ENCODE assay signal across 8 cellular contexts in genomic region chr2:95345415-95346235, GRCh38. TPM values are rescaled to one million over a fixed set of nuclear protein-coding genes. Genes with fewer than 3 reads are reported as not detected.
DNase-seq lines count a peak whose midpoint lies in the region; ATAC-seq and TF ChIP-seq lines count a peak whose summit lies in the region.

No MANE protein-coding gene starts in this region.

- H3K9me3 Mint-ChIP-seq in activated naive CD8-positive, alpha-beta T cell treated with anti-CD3 and anti-CD28 coated beads, Interleukin-2, amount 10 ng/mL, durations not matched to agents 7 days and 5 days, result no peaks in the 10 kb centered on the region

- peaks cover 30% of the 10 kb centered on the region for H3K4me1 ChIP-seq in left ventricle myocardium inferior
- peaks cover 12 to 22% (median 15%) of the 10 kb centered on the region in 4 donors for H3K4me1 ChIP-seq in upper lobe of left lung

- peak overlapping the region; percentile 76 for H3K4me3 Mint-ChIP-seq in activated naive CD8-positive, alpha-beta T cell treated with anti-CD3 and anti-CD28 coated beads, Interleukin-2, amount 10 ng/mL, durations not matched to agents 7 days and 5 days

- H3K27me3 ChIP-seq in left ventricle myocardium inferior (ENCODE audit: low read depth) (peaks cover 49% of the 10 kb centered on the region), upper lobe of left lung (peaks cover 0 to 16% (median 8%) of the 10 kb centered on the region in 4 donors)

- intact Hi-C loops in left ventricle myocardium inferior (cut with micrococcal nuclease), result no loop called here

- H3K27ac ChIP-seq in left ventricle myocardium inferior (replicated peaks), result peak overlapping the region; percentile 83
- H3K27ac ChIP-seq in upper lobe of left lung, result peak overlapping the region in 2 of 4 donors; percentile 30 to 76

- peak overlapping the region; percentile 50 for H3K4me3 ChIP-seq in LNCaP clone FGC (ENCODE audit: low read depth, low read length)
- peak overlapping the region; percentile 81 for H3K4me3 ChIP-seq in left ventricle myocardium inferior
- peak overlapping the region; percentile 47 to 76 (median 67) for H3K4me3 ChIP-seq in upper lobe of left lung

- H3K27me3 Mint-ChIP-seq in activated naive CD8-positive, alpha-beta T cell treated with anti-CD3 and anti-CD28 coated beads, Interleukin-2, amount 10 ng/mL, durations not matched to agents 7 days and 5 days, result peaks cover 45% of the 10 kb centered on the region

- ATAC-seq in GM21737 (IDR thresholded peaks at IDR 0.05; ENCODE audit: unreplicated experiment), result peak; percentile 63
- peak; percentile 97 for ATAC-seq in SK-N-SH treated with all-trans-retinoic acid at 6 μM for 48 hours
- ATAC-seq in activated naive CD8-positive, alpha-beta T cell treated with anti-CD3 and anti-CD28 coated beads, Interleukin-2, amount 10 ng/mL, durations not matched to agents 7 days and 5 days (ENCODE audit: low read depth), result peak; percentile 83
- peak; percentile 85 to 95 for ATAC-seq in upper lobe of left lung (ENCODE audit: low FRiP score in 2 of 2)

- TF ChIP-seq EP300 in upper lobe of left lung (IDR thresholded peaks at IDR 0.05), result no peak

- 0 to 4% methylated on average over 2 to 37 of the region's 75 CpGs for WGBS in upper lobe of left lung, 2 donors

- no peaks in the 10 kb centered on the region for H3K36me3 Mint-ChIP-seq in activated naive CD8-positive, alpha-beta T cell treated with anti-CD3 and anti-CD28 coated beads, Interleukin-2, amount 10 ng/mL, durations not matched to agents 7 days and 5 days

- no peaks in the 10 kb centered on the region for H3K4me1 Mint-ChIP-seq in activated naive CD8-positive, alpha-beta T cell treated with anti-CD3 and anti-CD28 coated beads, Interleukin-2, amount 10 ng/mL, durations not matched to agents 7 days and 5 days

- H3K9me3 ChIP-seq in left ventricle myocardium inferior (replicated peaks) (no peaks in the 10 kb centered on the region), upper lobe of left lung (no peaks in the 10 kb centered on the region)

- TF ChIP-seq CTCF in LNCaP clone FGC (IDR thresholded peaks at IDR 0.05; ENCODE audit: control insufficient read depth, extremely low read depth, insufficient read depth) (peak; percentile 89), left ventricle myocardium inferior (IDR thresholded peaks at IDR 0.05; ENCODE audit: borderline replicate concordance) (peak; percentile 94), upper lobe of left lung (IDR thresholded peaks at IDR 0.05) (peak; percentile 79 to 90 (median 85))

- POLR2A ChIA-PET in activated naive CD8-positive, alpha-beta T cell treated with anti-CD3 and anti-CD28 coated beads, Interleukin-2, amount 10 ng/mL, durations not matched to agents 7 days and 5 days (lab: Charles Lee), result no interaction called here

- TF ChIP-seq POLR2A in upper lobe of left lung (IDR thresholded peaks at IDR 0.05), result no peak

- DNase-seq in DMS153 (lab: John Stamatoyannopoulos, UW) (peak; percentile 59), LNCaP clone FGC (ENCODE audit: low read depth) (peak; percentile 15), left ventricle myocardium inferior (peak; percentile 89), pons (ENCODE audit: low spot score) (peak; percentile 30), upper lobe of left lung (peak; percentile 79 to 97)
- DNase-seq in activated naive CD8-positive, alpha-beta T cell treated with anti-CD3 and anti-CD28 coated beads, Interleukin-2, amount 10 ng/mL, durations not matched to agents 7 days and 5 days, result peak; percentile 80

- no peak overlapping the region for H3K27ac Mint-ChIP-seq in activated naive CD8-positive, alpha-beta T cell treated with anti-CD3 and anti-CD28 coated beads, Interleukin-2, amount 10 ng/mL, durations not matched to agents 7 days and 5 days

- no peaks in the 10 kb centered on the region for H3K36me3 ChIP-seq in left ventricle myocardium inferior
- H3K36me3 ChIP-seq in upper lobe of left lung, result no peaks in the 10 kb centered on the region

TF ChIP-seq in SK-N-SH treated with all-trans-retinoic acid at 6 μM for 48 hours, 23 proteins besides CTCF, POLR2A, EP300 and RAD21:
- TF ChIP-seq ZFP3 (CRISPR knock-in tag; IDR thresholded peaks at IDR 0.05) (no peak), TSHZ2 (CRISPR knock-in tag; IDR thresholded peaks at IDR 0.05) (no peak), ZC3H10 (CRISPR knock-in tag; IDR thresholded peaks at IDR 0.05) (no peak), ISL1 (CRISPR knock-in tag; IDR thresholded peaks at IDR 0.05) (no peak), PPARA (CRISPR knock-in tag; IDR thresholded peaks at IDR 0.05; ENCODE audit: borderline replicate concordance) (no peak), POU6F1 (CRISPR knock-in tag; IDR thresholded peaks at IDR 0.05; ENCODE audit: borderline replicate concordance, low read depth) (no peak), ZNF565 (CRISPR knock-in tag; conservative IDR thresholded peaks at IDR 0.05; ENCODE audit: low read depth) (no peak), GLIS3 (CRISPR knock-in tag; IDR thresholded peaks at IDR 0.05) (no peak), ESRRG (CRISPR knock-in tag; IDR thresholded peaks at IDR 0.05) (no peak), OSR1 (CRISPR knock-in tag; IDR thresholded peaks at IDR 0.05) (no peak), SNAI2 (CRISPR knock-in tag; IDR thresholded peaks at IDR 0.05) (no peak), CSDC2 (CRISPR knock-in tag; IDR thresholded peaks at IDR 0.05) (no peak), ZNF70 (CRISPR knock-in tag; IDR thresholded peaks at IDR 0.05) (no peak), ZNF8 (CRISPR knock-in tag; IDR thresholded peaks at IDR 0.05) (no peak), TOX (CRISPR knock-in tag; IDR thresholded peaks at IDR 0.05; ENCODE audit: borderline replicate concordance) (no peak), CSRNP3 (CRISPR knock-in tag; IDR thresholded peaks at IDR 0.05) (no peak), RARB (CRISPR knock-in tag; IDR thresholded peaks at IDR 0.05) (no peak), ARNTL (CRISPR knock-in tag; IDR thresholded peaks at IDR 0.05; ENCODE audit: borderline replicate concordance, low read depth) (no peak)
TF ChIP-seq in SK-N-SH treated with all-trans-retinoic acid at 6 μM for 48 hours: peak in this region for 0.

RNA-seq across cellular contexts. Expression of gene KCNIP3, which starts 48.5 kb away (rescaled TPM):
- total RNA-seq in activated naive CD8-positive, alpha-beta T cell treated with anti-CD3 and anti-CD28 coated beads, Interleukin-2, amount 10 ng/mL, durations not matched to agents 7 days and 5 days, result not detected
- total RNA-seq in left ventricle myocardium inferior, result 4.6 TPM
- total RNA-seq in upper lobe of left lung, result 1 to 10 TPM; 1.0 to 5.9 (median 2.5) TPM

RNA-seq across cellular contexts. Expression of gene FAHD2A, which starts 56.9 kb away (rescaled TPM):
- 10 to 100 TPM; 34.8 to 38.2 TPM for total RNA-seq in activated naive CD8-positive, alpha-beta T cell treated with anti-CD3 and anti-CD28 coated beads, Interleukin-2, amount 10 ng/mL, durations not matched to agents 7 days and 5 days
- total RNA-seq in left ventricle myocardium inferior, result 32.4 TPM
- total RNA-seq in upper lobe of left lung, result 10 to 100 TPM; 18.9 to 23.3 (median 22.2) TPM

Comparison
In these comparisons a context has a peak if more than half of its experiments do, and no peak if none do; other contexts are left out.
1. DNase-seq: peak in every context shown above with its lines; median percentile 89 in left ventricle myocardium inferior; 88 in upper lobe of left lung; 80 in activated naive CD8-positive, alpha-beta T cell treated with anti-CD3 and anti-CD28 coated beads, Interleukin-2, amount 10 ng/mL, durations not matched to agents 7 days and 5 days; 59 in DMS153; 30 in pons; 15 in LNCaP clone FGC.